ENCODE assay signal across 8 cellular contexts in the genomic region with DNA sequence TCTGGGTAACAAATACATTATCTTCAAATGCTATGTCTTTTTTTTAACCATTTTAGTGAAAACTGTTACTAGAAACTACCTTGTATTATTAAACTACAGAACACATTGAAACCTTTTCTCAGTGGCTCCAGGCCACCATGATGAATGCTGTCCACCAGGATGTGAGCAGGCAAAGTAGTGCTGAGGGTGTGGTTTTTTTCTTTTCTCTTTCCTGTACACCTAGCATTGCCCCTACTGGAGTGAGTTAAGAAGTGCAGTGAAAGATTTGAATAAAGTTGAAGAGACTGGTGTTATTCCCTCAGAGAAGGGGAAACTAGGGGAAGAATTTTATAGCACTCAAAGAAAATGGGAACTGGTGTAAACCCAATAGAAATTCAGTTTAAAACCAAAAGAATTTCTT.
DNase-seq lines count a peak whose midpoint lies in the region; ATAC-seq and TF ChIP-seq lines count a peak whose summit lies in the region.

No MANE protein-coding gene starts in this region.

- peaks cover 17 to 42% (median 32%) of the 10 kb centered on the region in 3 donors for H3K36me3 Mint-ChIP-seq in immature natural killer cell

- H3K27me3 Mint-ChIP-seq in immature natural killer cell (ENCODE audit: low read depth in 3 of 3): peaks cover 0 to 2% (median 2%) of the 10 kb centered on the region in 3 donors

- H3K27ac Mint-ChIP-seq in immature natural killer cell: peak overlapping the region in 5 of 6 donors; percentile 18 to 75 (median 47)

- H3K4me1 Mint-ChIP-seq in immature natural killer cell: peaks cover 29 to 37% of the 10 kb centered on the region in 2 donors

- intact Hi-C loops in sciatic nerve (cut with DNase I) (no loop called here), Right ventricle myocardium superior (cut with DNase I) (no loop called here)

- DNase-seq in AML-193 (lab: John Stamatoyannopoulos, UW): peak; percentile 8 to 15
- DNase-seq in immature natural killer cell: peak in 2 of 3 donors; percentile 28 to 30
- DNase-seq in sciatic nerve (ENCODE audit: low spot score): no peak
- DNase-seq in activated gamma-delta T cell (lab: John Stamatoyannopoulos, UW): no peak
- DNase-seq in Right ventricle myocardium superior: no peak

- peak; percentile 44 for ATAC-seq in GM21529 (IDR thresholded peaks at IDR 0.05; ENCODE audit: unreplicated experiment)
- ATAC-seq in SK-N-SH treated with all-trans-retinoic acid at 6 μM for 48 hours: peak; percentile 80
- ATAC-seq in sciatic nerve: no peak
- ATAC-seq in GM18520 (IDR thresholded peaks at IDR 0.05; ENCODE audit: unreplicated experiment): no peak
- no peak for ATAC-seq in Right ventricle myocardium superior (ENCODE audit: poor library complexity)

- H3K9me3 Mint-ChIP-seq in immature natural killer cell: no peaks in the 10 kb centered on the region

- no peak overlapping the region for H3K4me3 Mint-ChIP-seq in immature natural killer cell

TF ChIP-seq in SK-N-SH treated with all-trans-retinoic acid at 6 μM for 48 hours, 23 proteins besides CTCF, POLR2A, EP300 and RAD21:
- no peak for TF ChIP-seq CREB5 (CRISPR knock-in tag; IDR thresholded peaks at IDR 0.05; ENCODE audit: low read depth)
- TF ChIP-seq OSR1 (CRISPR knock-in tag; IDR thresholded peaks at IDR 0.05): no peak

Comparison
In these comparisons a context has a peak if more than half of its experiments do, and no peak if none do; other contexts are left out.
1. DNase-seq: peak in AML-193 (2 of 2) and immature natural killer cell (2 of 3); none in sciatic nerve (single experiment), activated gamma-delta T cell (single experiment) and Right ventricle myocardium superior (single experiment).
2. ATAC-seq: peak in GM21529 (single experiment) and SK-N-SH treated with all-trans-retinoic acid at 6 μM for 48 hours (single experiment); none in sciatic nerve (single experiment), GM18520 (single experiment) and Right ventricle myocardium superior (single experiment).